In the genomic region with DNA sequence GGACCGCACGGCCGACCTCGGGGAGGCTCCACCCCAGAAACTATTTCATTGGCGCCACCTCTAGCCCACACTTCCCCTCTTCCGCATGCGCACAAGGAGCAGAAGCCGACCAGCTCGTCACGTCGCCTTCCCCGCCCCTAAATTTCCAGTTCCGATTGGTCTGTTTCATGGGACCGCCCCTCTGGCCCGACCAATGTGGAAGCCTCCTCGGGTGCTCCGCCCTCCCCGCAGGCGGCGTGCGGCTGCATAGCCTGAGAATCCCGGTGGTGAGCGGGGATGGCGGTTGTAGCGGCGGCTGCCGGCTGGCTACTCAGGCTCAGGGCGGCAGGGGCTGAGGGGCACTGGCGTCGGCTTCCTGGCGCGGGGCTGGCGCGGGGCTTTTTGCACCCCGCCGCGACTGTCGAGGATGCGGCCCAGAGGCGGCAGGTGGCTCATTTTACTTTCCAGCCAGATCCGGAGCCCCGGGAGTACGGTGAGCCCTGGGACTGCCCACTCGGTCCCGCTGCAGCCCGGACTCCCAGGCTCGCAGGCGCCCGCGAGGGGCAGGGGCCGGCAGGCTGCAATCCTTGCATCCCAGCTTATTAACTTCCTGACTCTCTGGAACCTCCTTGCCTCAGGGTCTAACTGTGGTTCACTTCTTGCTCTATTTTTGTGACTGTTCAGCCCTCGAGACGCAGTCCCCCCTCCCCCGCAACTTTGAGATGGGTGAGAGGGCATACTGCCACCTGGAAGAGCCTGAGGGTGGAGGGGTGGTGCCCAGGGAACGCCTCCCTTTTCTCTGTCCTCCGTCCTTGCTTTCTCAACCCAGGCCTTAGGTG, we compare ENCODE assay signal across 8 cellular contexts. TPM values are rescaled to one million over a fixed set of nuclear protein-coding genes. Genes with fewer than 3 reads are reported as not detected.
DNase-seq lines count a peak whose midpoint lies in the region; ATAC-seq and TF ChIP-seq lines count a peak whose summit lies in the region.

A gene (plus strand): TSS at position 254 of the 818 bp plus-strand sequence. CDS start 23 bp downstream, at position 277.

- H3K27me3 Mint-ChIP-seq in central memory CD8-positive, alpha-beta T cell = peaks cover 14% of the 10 kb centered on the region

- TF ChIP-seq POLR2A in spleen (IDR thresholded peaks at IDR 0.05) = peak in 1 of 3 donors; percentile 79

- H3K36me3 ChIP-seq in spleen = no peaks in the 10 kb centered on the region

- peak in 3 of 11 experiments; percentile 20 to 41 (median 30) for TF ChIP-seq CTCF in spleen (IDR thresholded peaks at IDR 0.05 in 8 of 11, conservative IDR thresholded peaks at IDR 0.05 in 3 of 11)

- peaks cover 2% of the 10 kb centered on the region for H3K36me3 Mint-ChIP-seq in central memory CD8-positive, alpha-beta T cell (ENCODE audit: insufficient read depth)

- H3K27ac Mint-ChIP-seq in central memory CD8-positive, alpha-beta T cell (ENCODE audit: low read depth) = peak within 1 kb of the TSS; percentile 80

- H3K4me1 Mint-ChIP-seq in central memory CD8-positive, alpha-beta T cell = peaks cover 22% of the 10 kb centered on the region

- peak within 1 kb of the TSS; percentile 42 to 84 (median 80) for H3K27ac ChIP-seq in spleen

- peak within 1 kb of the TSS; percentile 77 for H3K4me3 Mint-ChIP-seq in central memory CD8-positive, alpha-beta T cell

- intact Hi-C loops in spleen (cut with DNase I; ENCODE audit: low total_unique reads) = no loop called here

- no peaks in the 10 kb centered on the region for H3K27me3 ChIP-seq in spleen (replicated peaks in 1 of 7)

- DNase-seq in AG08396 (ENCODE audit: low spot score) (peak; percentile 99), NCI-H345 treated with DMSO at 0.1 percent for 48 hours (lab: John Stamatoyannopoulos, UW; ENCODE audit: unreplicated experiment) (peak; percentile 97), inferior parietal cortex (ENCODE audit: extremely low spot score) (peak; percentile 99), spleen (peak; percentile 97)
- DNase-seq in activated CD4-positive, CD25-positive, alpha-beta regulatory T cell (lab: John Stamatoyannopoulos, UW) = peak; percentile 86 to 95 (median 93)
- peak; percentile 95 to 96 for DNase-seq in central memory CD8-positive, alpha-beta T cell (ENCODE audit: low spot score in 2 of 2)

- no peaks in the 10 kb centered on the region for H3K9me3 Mint-ChIP-seq in central memory CD8-positive, alpha-beta T cell

- 0 to 1% (median 0%) methylated on average over 44 to 56 of the region's 56 CpGs for WGBS in spleen, 5 donors

- peak; percentile 99 for ATAC-seq in GM19023 (IDR thresholded peaks at IDR 0.05; ENCODE audit: unreplicated experiment)
- ATAC-seq in HG03280 (IDR thresholded peaks at IDR 0.05; ENCODE audit: unreplicated experiment) = peak; percentile 99
- peak; percentile 99 for ATAC-seq in central memory CD8-positive, alpha-beta T cell (replicated peaks; ENCODE audit: extremely low read depth, poor library complexity, severe bottlenecking)

- peaks cover 0 to 24% (median 14%) of the 10 kb centered on the region in 6 donors for H3K4me1 ChIP-seq in spleen

- H3K4me3 ChIP-seq in spleen = peak within 1 kb of the TSS; percentile 72 to 93 (median 86)

- H3K9me3 ChIP-seq in spleen = no peaks in the 10 kb centered on the region

RNA-seq across cellular contexts. Expression of the gene that starts here (rescaled TPM):
- total RNA-seq in spleen = 10 to 100 TPM in 6 of 7 donors, 1 to 10 TPM in 1; 9.8 to 16.4 (median 11.3) TPM
- 1 to 10 TPM; 6.3 to 7.9 (median 7.2) TPM for polyA plus RNA-seq in spleen

Comparison
In these comparisons a context has a peak if more than half of its experiments do, and no peak if none do; other contexts are left out.
1. Peak in every context shown above with its lines: DNase-seq, ATAC-seq, H3K4me3 ChIP-seq and H3K27ac ChIP-seq.